Comparison of ENCODE assay signal across 10 cellular contexts in the genomic region with DNA sequence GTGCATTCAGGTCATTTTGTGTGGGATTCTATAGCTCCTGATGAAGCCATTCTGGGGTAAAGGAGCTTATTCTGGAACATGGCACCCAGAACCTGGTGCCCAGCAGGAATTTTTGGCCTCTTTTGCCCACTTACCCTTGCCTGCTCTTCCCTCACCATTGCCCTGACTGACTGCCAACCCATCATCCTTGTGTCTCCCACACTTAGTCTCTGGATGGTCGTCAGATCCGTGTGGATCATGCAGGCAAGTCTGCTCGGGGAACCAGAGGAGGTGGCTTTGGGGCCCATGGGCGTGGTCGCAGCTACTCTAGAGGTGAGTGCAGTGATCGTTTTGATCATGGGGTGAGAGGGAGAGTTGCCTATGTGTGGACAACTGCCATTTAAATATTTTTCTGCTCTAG. TPM values are rescaled to one million over a fixed set of nuclear protein-coding genes. Genes with fewer than 3 reads are reported as not detected.
DNase-seq lines count a peak whose midpoint lies in the region; ATAC-seq and TF ChIP-seq lines count a peak whose summit lies in the region.
"Had no signal": no experiment of that assay in that cellular context is flagged by ENCODE, and none has a peak within 500 bp of the region (broad histone marks: within the 10 kb centered on the region; RNA-seq: fewer than 3 reads in every experiment).

No MANE protein-coding gene starts in this region.

- no peak for DNase-seq in activated CD4-positive, alpha-beta T cell treated with anti-CD3 and anti-CD28 coated beads, Interleukin-2, amount 10 ng/mL, durations not matched to agents 7 days and 5 days
- DNase-seq in activated CD4-positive, alpha-beta T cell treated with anti-CD3 and anti-CD28 coated beads for 4 hours, result no peak
- DNase-seq in fibroblast of pulmonary artery (ENCODE audit: low read depth) (no peak), NCI-H2107 treated with DMSO at 0.1 percent for 48 hours (lab: John Stamatoyannopoulos, UW; ENCODE audit: unreplicated experiment) (no peak), NCI-H2227 treated with DMSO at 0.1 percent for 48 hours (lab: John Stamatoyannopoulos, UW) (no peak)
- DNase-seq in stimulated activated effector memory CD8-positive, alpha-beta T cell treated with anti-CD3 and anti-CD28 coated beads, Interleukin-12 subunit alpha, Interleukin-12 subunit beta, amount 100 ng/mL, for 72 hours (ENCODE audit: low spot score in 2 of 2), result no peak
- DNase-seq: AML-193, NCI-H2029 treated with DMSO at 0.1 percent for 48 hours had no signal

- H3K4me1 Mint-ChIP-seq in activated CD4-positive, alpha-beta T cell treated with anti-CD3 and anti-CD28 coated beads, Interleukin-2, amount 10 ng/mL, durations not matched to agents 7 days and 5 days, result peaks cover 32% of the 10 kb centered on the region
- H3K4me1 Mint-ChIP-seq in stimulated activated effector memory CD8-positive, alpha-beta T cell treated with anti-CD3 and anti-CD28 coated beads, Interleukin-12 subunit alpha, Interleukin-12 subunit beta, amount 100 ng/mL, for 72 hours, result peaks cover 29% of the 10 kb centered on the region

- POLR2A ChIA-PET in activated CD4-positive, alpha-beta T cell treated with anti-CD3 and anti-CD28 coated beads, Interleukin-2, amount 10 ng/mL, durations not matched to agents 7 days and 5 days (lab: Charles Lee), result no interaction called here

- ATAC-seq in stimulated activated effector memory CD8-positive, alpha-beta T cell treated with anti-CD3 and anti-CD28 coated beads, Interleukin-12 subunit alpha, Interleukin-12 subunit beta, amount 100 ng/mL, for 72 hours, result no peak
- no peak for ATAC-seq in GM21825 (IDR thresholded peaks at IDR 0.05; ENCODE audit: unreplicated experiment)

- peak overlapping the region; percentile 98 for H3K4me3 Mint-ChIP-seq in activated CD4-positive, alpha-beta T cell treated with anti-CD3 and anti-CD28 coated beads, Interleukin-2, amount 10 ng/mL, durations not matched to agents 7 days and 5 days
- peak overlapping the region; percentile 94 for H3K4me3 Mint-ChIP-seq in stimulated activated effector memory CD8-positive, alpha-beta T cell treated with anti-CD3 and anti-CD28 coated beads, Interleukin-12 subunit alpha, Interleukin-12 subunit beta, amount 100 ng/mL, for 72 hours

- no peak for TF ChIP-seq CTCF in WI38 (IDR thresholded peaks at IDR 0.05; ENCODE audit: low read depth, low read length)
- TF ChIP-seq CTCF in fibroblast of pulmonary artery (IDR thresholded peaks at IDR 0.05; ENCODE audit: low read length, missing control alignments), result no peak

- H3K27me3 Mint-ChIP-seq in activated CD4-positive, alpha-beta T cell treated with anti-CD3 and anti-CD28 coated beads, Interleukin-2, amount 10 ng/mL, durations not matched to agents 7 days and 5 days, result no peaks in the 10 kb centered on the region

- peak overlapping the region; percentile 99 for H3K27ac Mint-ChIP-seq in activated CD4-positive, alpha-beta T cell treated with anti-CD3 and anti-CD28 coated beads, Interleukin-2, amount 10 ng/mL, durations not matched to agents 7 days and 5 days
- H3K27ac Mint-ChIP-seq in stimulated activated effector memory CD8-positive, alpha-beta T cell treated with anti-CD3 and anti-CD28 coated beads, Interleukin-12 subunit alpha, Interleukin-12 subunit beta, amount 100 ng/mL, for 72 hours, result peak overlapping the region; percentile 100

- no peaks in the 10 kb centered on the region for H3K9me3 Mint-ChIP-seq in activated CD4-positive, alpha-beta T cell treated with anti-CD3 and anti-CD28 coated beads, Interleukin-2, amount 10 ng/mL, durations not matched to agents 7 days and 5 days
- no peaks in the 10 kb centered on the region for H3K9me3 Mint-ChIP-seq in stimulated activated effector memory CD8-positive, alpha-beta T cell treated with anti-CD3 and anti-CD28 coated beads, Interleukin-12 subunit alpha, Interleukin-12 subunit beta, amount 100 ng/mL, for 72 hours

- H3K36me3 Mint-ChIP-seq in activated CD4-positive, alpha-beta T cell treated with anti-CD3 and anti-CD28 coated beads, Interleukin-2, amount 10 ng/mL, durations not matched to agents 7 days and 5 days (ENCODE audit: low read depth), result peaks cover 48% of the 10 kb centered on the region
- peaks cover 67% of the 10 kb centered on the region for H3K36me3 Mint-ChIP-seq in stimulated activated effector memory CD8-positive, alpha-beta T cell treated with anti-CD3 and anti-CD28 coated beads, Interleukin-12 subunit alpha, Interleukin-12 subunit beta, amount 100 ng/mL, for 72 hours

- H3K4me3 ChIP-seq in WI38 (ENCODE audit: low read depth, low read length) (peak overlapping the region; percentile 67), fibroblast of pulmonary artery (replicated peaks; ENCODE audit: low read depth, low read length) (peak overlapping the region; percentile 90)

- CTCF ChIA-PET in activated CD4-positive, alpha-beta T cell treated with anti-CD3 and anti-CD28 coated beads, Interleukin-2, amount 10 ng/mL, durations not matched to agents 7 days and 5 days (lab: Charles Lee), result no interaction called here

RNA-seq across cellular contexts. Expression of gene RBM3, which starts 1.8 kb away (rescaled TPM):
- total RNA-seq in activated CD4-positive, alpha-beta T cell treated with anti-CD3 and anti-CD28 coated beads, Interleukin-2, amount 10 ng/mL, durations not matched to agents 7 days and 5 days, result 100 to 1,000 TPM; 270 to 289 TPM

RNA-seq across cellular contexts. Expression of gene WDR13, which starts 21.2 kb away (rescaled TPM):
- 10 to 100 TPM; 37.8 to 44.5 TPM for total RNA-seq in activated CD4-positive, alpha-beta T cell treated with anti-CD3 and anti-CD28 coated beads, Interleukin-2, amount 10 ng/mL, durations not matched to agents 7 days and 5 days

RNA-seq across cellular contexts. Expression of gene TBC1D25, which starts 36.6 kb away (rescaled TPM):
- total RNA-seq in activated CD4-positive, alpha-beta T cell treated with anti-CD3 and anti-CD28 coated beads, Interleukin-2, amount 10 ng/mL, durations not matched to agents 7 days and 5 days, result 10 to 100 TPM; 19.5 to 20.4 TPM

RNA-seq across cellular contexts. Expression of gene EBP, which starts 54.5 kb away (rescaled TPM):
- total RNA-seq in activated CD4-positive, alpha-beta T cell treated with anti-CD3 and anti-CD28 coated beads, Interleukin-2, amount 10 ng/mL, durations not matched to agents 7 days and 5 days, result 100 to 1,000 TPM; 246 to 251 TPM
